Comparison of ENCODE assay signal across 8 cellular contexts in the genomic region with DNA sequence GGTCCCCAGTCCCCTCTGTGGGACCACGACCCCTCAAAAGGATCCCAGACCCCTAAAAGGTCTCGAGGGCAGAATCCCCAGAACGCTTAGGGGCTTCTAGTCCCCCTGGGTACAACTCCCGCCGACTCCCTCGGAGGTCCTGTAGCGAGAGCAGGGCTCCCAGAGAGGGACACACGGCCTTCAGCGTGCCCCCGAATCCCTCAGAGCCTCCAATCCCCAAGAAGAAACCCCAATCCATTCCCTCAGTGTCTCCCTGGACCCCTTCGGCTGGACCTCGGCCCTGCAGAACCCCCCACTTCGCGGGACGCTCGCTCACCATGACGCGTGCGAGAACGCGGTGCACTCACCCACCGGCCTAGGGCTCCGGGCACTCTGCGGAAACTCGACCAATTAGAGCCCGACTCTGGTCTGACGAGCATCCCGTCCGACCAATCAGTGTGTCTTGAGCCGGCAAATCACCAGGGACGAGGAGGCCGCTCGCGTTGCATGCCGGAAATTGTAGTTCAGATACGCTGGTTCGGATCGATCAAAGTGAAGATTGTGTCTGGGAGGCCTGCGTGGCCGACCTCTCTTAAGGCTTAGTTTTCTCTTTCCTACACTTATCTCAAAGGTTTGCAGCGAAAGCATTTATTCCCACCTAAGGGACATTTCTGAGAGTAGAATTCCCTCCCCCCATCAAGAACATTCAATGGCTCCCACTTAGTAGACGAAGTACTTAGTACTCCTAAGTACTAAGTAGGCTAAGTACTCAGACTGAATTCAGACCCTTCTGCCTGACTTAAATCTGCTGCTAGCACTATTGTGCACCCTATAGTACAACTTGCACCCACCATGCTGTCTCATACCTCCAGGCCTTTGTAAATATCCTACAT. TPM values are rescaled to one million over a fixed set of nuclear protein-coding genes. Genes with fewer than 3 reads are reported as not detected.
DNase-seq lines count a peak whose midpoint lies in the region; ATAC-seq, FAIRE-seq and TF ChIP-seq lines count a peak whose summit lies in the region.

TSS of gene TMEM161A (minus strand) at position 369 of the 872 bp plus-strand sequence. CDS start at position 319, 50 bp downstream.

- no peaks in the 10 kb centered on the region for H3K9me3 Mint-ChIP-seq in activated naive CD8-positive, alpha-beta T cell treated with anti-CD3 and anti-CD28 coated beads, Interleukin-2, amount 10 ng/mL, durations not matched to agents 7 days and 5 days

- H3K36me3 ChIP-seq in pancreas = no peaks in the 10 kb centered on the region
- H3K36me3 ChIP-seq in tibial artery = no peaks in the 10 kb centered on the region

- DNase-seq in NCI-H1417 treated with DMSO at 0.1 percent for 48 hours (lab: John Stamatoyannopoulos, UW) (peak; percentile 83), SW 1271 (lab: John Stamatoyannopoulos, UW) (peak; percentile 95 to 96), Right ventricle myocardium superior (peak; percentile 98), pancreas (peak; percentile 92 to 99 (median 98)), tibial artery (peak; percentile 97 to 99)
- DNase-seq in activated naive CD8-positive, alpha-beta T cell treated with anti-CD3 and anti-CD28 coated beads, Interleukin-2, amount 10 ng/mL, durations not matched to agents 7 days and 5 days = peak; percentile 93

- H3K27me3 Mint-ChIP-seq in activated naive CD8-positive, alpha-beta T cell treated with anti-CD3 and anti-CD28 coated beads, Interleukin-2, amount 10 ng/mL, durations not matched to agents 7 days and 5 days = no peaks in the 10 kb centered on the region

- intact Hi-C loops in Right ventricle myocardium superior (cut with DNase I) (loop anchor here (5.0 kb wide), 1 partner anchor 86 kb away; no protein-coding TSS in a partner anchor), pancreas (cut with DNase I) (loop anchor here in 1 of 3 donors (10.0 kb wide), 1 partner anchor 84 kb away; no protein-coding TSS in a partner anchor), tibial artery (cut with DNase I; ENCODE audit: low total_unique reads) (loop anchor here (5.0 kb wide), 1 partner anchor 86 kb away; no protein-coding TSS in a partner anchor)

- no peaks in the 10 kb centered on the region for H3K27me3 ChIP-seq in pancreas
- no peaks in the 10 kb centered on the region for H3K27me3 ChIP-seq in tibial artery

- no peak for FAIRE-seq in pancreas (lab: Jason Lieb, UNC)

- H3K27ac ChIP-seq in pancreas = peak within 1 kb of the TSS in 3 of 4 donors; percentile 31 to 50 (median 49)
- peak within 1 kb of the TSS; percentile 78 to 84 for H3K27ac ChIP-seq in tibial artery

- peaks cover 27% of the 10 kb centered on the region for H3K4me1 Mint-ChIP-seq in activated naive CD8-positive, alpha-beta T cell treated with anti-CD3 and anti-CD28 coated beads, Interleukin-2, amount 10 ng/mL, durations not matched to agents 7 days and 5 days

- ATAC-seq in HG02763 (IDR thresholded peaks at IDR 0.05; ENCODE audit: unreplicated experiment) (peak; percentile 97), Right ventricle myocardium superior (ENCODE audit: poor library complexity) (peak; percentile 96), pancreas (peak; percentile 98 to 100 (median 99))
- peak; percentile 100 for ATAC-seq in activated naive CD8-positive, alpha-beta T cell treated with anti-CD3 and anti-CD28 coated beads, Interleukin-2, amount 10 ng/mL, durations not matched to agents 7 days and 5 days (ENCODE audit: low read depth)

- H3K36me3 Mint-ChIP-seq in activated naive CD8-positive, alpha-beta T cell treated with anti-CD3 and anti-CD28 coated beads, Interleukin-2, amount 10 ng/mL, durations not matched to agents 7 days and 5 days = peaks cover 7% of the 10 kb centered on the region

- H3K4me1 ChIP-seq in pancreas (peaks cover 0 to 6% (median 0%) of the 10 kb centered on the region in 3 donors), tibial artery (peaks cover 0 to 18% (median 8%) of the 10 kb centered on the region in 4 donors)

- H3K4me3 ChIP-seq in GM12875 (ENCODE audit: low read depth, low read length) = peak within 1 kb of the TSS; percentile 61
- H3K4me3 ChIP-seq in pancreas = peak within 1 kb of the TSS; percentile 46 to 63 (median 61)
- H3K4me3 ChIP-seq in tibial artery = peak within 1 kb of the TSS; percentile 79 to 82

- H3K27ac Mint-ChIP-seq in activated naive CD8-positive, alpha-beta T cell treated with anti-CD3 and anti-CD28 coated beads, Interleukin-2, amount 10 ng/mL, durations not matched to agents 7 days and 5 days = peak within 1 kb of the TSS; percentile 97

- peak within 1 kb of the TSS; percentile 96 for H3K4me3 Mint-ChIP-seq in activated naive CD8-positive, alpha-beta T cell treated with anti-CD3 and anti-CD28 coated beads, Interleukin-2, amount 10 ng/mL, durations not matched to agents 7 days and 5 days

- 2 to 3% methylated on average over 42 of the region's 42 CpGs for WGBS in pancreas, 2 donors

- no peak for TF ChIP-seq CTCF in GM12875 (IDR thresholded peaks at IDR 0.05; ENCODE audit: borderline replicate concordance, insufficient read depth, low read depth, low read length)
- no peak for TF ChIP-seq CTCF in pancreas (IDR thresholded peaks at IDR 0.05)
- peak in 1 of 2 experiments; percentile 7 for TF ChIP-seq CTCF in tibial artery (IDR thresholded peaks at IDR 0.05)

- POLR2A ChIA-PET in activated naive CD8-positive, alpha-beta T cell treated with anti-CD3 and anti-CD28 coated beads, Interleukin-2, amount 10 ng/mL, durations not matched to agents 7 days and 5 days (lab: Charles Lee) = no interaction called here

- no peaks in the 10 kb centered on the region for H3K9me3 ChIP-seq in pancreas
- H3K9me3 ChIP-seq in tibial artery = no peaks in the 10 kb centered on the region

RNA-seq across cellular contexts. Expression of gene TMEM161A, which starts in this region (rescaled TPM):
- total RNA-seq in activated naive CD8-positive, alpha-beta T cell treated with anti-CD3 and anti-CD28 coated beads, Interleukin-2, amount 10 ng/mL, durations not matched to agents 7 days and 5 days = 10 to 100 TPM; 25.8 to 30.5 TPM
- total RNA-seq in Right ventricle myocardium superior = 23.0 TPM
- total RNA-seq in pancreas = 10 to 100 TPM; 10.5 to 14.6 (median 11.7) TPM
- 10 to 100 TPM; 35.2 to 35.6 TPM for polyA plus RNA-seq in pancreas

Comparison
In these comparisons a context has a peak if more than half of its experiments do, and no peak if none do; other contexts are left out.
1. Peak in every context shown above with its lines: DNase-seq, ATAC-seq, H3K4me3 ChIP-seq and H3K27ac ChIP-seq.